In the genomic region with DNA sequence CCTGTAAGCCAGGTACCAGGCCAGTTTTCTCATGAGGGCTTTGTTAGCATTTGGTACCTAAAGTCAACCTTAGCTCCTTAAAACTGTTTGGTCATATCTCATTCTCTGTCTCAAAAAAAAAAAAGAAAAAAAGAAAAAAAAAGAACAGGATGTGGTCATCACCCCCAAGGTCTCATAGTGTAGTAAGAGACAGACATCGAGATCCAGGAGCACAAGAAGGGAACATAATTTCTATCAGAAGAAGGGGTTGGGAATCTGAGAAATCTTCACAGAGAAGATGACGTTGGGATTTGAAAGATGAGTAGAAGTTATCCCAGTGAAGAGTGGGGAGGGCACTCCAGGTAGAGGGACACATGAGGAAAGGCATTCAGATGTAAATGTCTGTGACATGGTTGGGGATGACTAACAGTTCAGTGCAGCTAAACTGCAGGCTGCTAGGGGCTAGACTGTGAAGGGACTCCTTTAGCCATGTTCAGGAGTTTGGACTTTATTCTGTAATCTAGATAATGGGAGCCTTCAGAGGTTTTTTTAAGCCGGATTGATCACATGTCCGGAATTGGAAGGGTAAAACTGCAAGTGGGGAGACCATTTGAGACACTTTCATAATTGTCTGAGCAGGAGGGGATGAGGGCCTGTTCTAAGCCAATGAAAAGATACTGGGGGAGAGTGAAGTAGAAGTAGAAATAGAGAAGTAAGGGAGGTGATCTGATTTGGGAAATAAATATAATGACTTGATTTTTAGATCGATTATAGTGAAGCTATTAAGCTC, we compare ENCODE assay signal across 1 cellular context.
TF ChIP-seq lines count a peak whose summit lies in the region.

No MANE protein-coding gene starts in this region.

TF ChIP-seq in HepG2, 621 proteins besides CTCF, POLR2A, EP300 and RAD21:
- TF ChIP-seq RXRB (CRISPR knock-in tag; IDR thresholded peaks at IDR 0.05; ENCODE audit: borderline replicate concordance) (no peak), ARNT2 (CRISPR knock-in tag; IDR thresholded peaks at IDR 0.05; ENCODE audit: low read depth) (no peak), SRSF1 (optimal IDR thresholded peaks at IDR 0.05; ENCODE audit: low read depth, low read length) (no peak), WIZ (CRISPR knock-in tag; IDR thresholded peaks at IDR 0.05) (no peak), ZNF333 (CRISPR knock-in tag; IDR thresholded peaks at IDR 0.05; ENCODE audit: borderline replicate concordance) (no peak)
- TF ChIP-seq, protein P1, sequence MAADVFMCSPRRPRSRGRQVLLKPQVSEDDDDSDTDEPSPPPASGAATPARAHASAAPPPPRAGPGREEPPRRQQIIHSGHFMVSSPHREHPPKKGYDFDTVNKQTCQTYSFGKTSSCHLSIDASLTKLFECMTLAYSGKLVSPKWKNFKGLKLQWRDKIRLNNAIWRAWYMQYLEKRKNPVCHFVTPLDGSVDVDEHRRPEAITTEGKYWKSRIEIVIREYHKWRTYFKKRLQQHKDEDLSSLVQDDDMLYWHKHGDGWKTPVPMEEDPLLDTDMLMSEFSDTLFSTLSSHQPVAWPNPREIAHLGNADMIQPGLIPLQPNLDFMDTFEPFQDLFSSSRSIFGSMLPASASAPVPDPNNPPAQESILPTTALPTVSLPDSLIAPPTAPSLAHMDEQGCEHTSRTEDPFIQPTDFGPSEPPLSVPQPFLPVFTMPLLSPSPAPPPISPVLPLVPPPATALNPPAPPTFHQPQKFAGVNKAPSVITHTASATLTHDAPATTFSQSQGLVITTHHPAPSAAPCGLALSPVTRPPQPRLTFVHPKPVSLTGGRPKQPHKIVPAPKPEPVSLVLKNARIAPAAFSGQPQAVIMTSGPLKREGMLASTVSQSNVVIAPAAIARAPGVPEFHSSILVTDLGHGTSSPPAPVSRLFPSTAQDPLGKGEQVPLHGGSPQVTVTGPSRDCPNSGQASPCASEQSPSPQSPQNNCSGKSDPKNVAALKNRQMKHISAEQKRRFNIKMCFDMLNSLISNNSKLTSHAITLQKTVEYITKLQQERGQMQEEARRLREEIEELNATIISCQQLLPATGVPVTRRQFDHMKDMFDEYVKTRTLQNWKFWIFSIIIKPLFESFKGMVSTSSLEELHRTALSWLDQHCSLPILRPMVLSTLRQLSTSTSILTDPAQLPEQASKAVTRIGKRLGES (CRISPR knock-in tag; IDR thresholded peaks at IDR 0.05; ENCODE audit: borderline replicate concordance): no peak
TF ChIP-seq in HepG2: peak in this region for 0.
